19 cellular contexts compared by ENCODE assay signal in genomic region chr12:66319266-66319954, GRCh38. TPM values are rescaled to one million over a fixed set of nuclear protein-coding genes. Genes with fewer than 3 reads are reported as not detected.
DNase-seq lines count a peak whose midpoint lies in the region; ATAC-seq lines count a peak whose summit lies in the region.
"Had no signal": no experiment of that assay in that cellular context is flagged by ENCODE, and none has a peak within 500 bp of the region (broad histone marks: within the 10 kb centered on the region; RNA-seq: fewer than 3 reads in every experiment).

No MANE protein-coding gene starts in this region.

- H3K27ac Mint-ChIP-seq in activated T-cell treated with anti-CD3 and anti-CD28 coated beads, Interleukin-2, amount 50 U/mL, for 24 hours = peak overlapping the region; percentile 52
- H3K27ac Mint-ChIP-seq in activated T-cell treated with anti-CD3 and anti-CD28 coated beads, Interleukin-2, amount 50 U/mL, for 72 hours = no peak overlapping the region
- H3K27ac Mint-ChIP-seq in stimulated activated naive B cell treated with anti-CD40 and anti-IgM and Interleukin-4, amounts not matched to agents 10 μg/mL and 1 μg/mL and 100 μg/mL, for 72 hours = no peak overlapping the region
- H3K27ac Mint-ChIP-seq: activated CD4-positive, alpha-beta T cell treated with anti-CD3 and anti-CD28 coated beads, Interleukin-2, amount 10 ng/mL, durations not matched to agents 7 days and 5 days; dendritic cell treated with granulocyte-macrophage colony-stimulating factor and Interleukin-4, amounts not matched to agents 40 ng/mL and 50 ng/mL, for 4 days; naive B cell had no signal

- H3K4me1 Mint-ChIP-seq in activated T-cell treated with anti-CD3 and anti-CD28 coated beads, Interleukin-2, amount 50 U/mL, for 24 hours (ENCODE audit: low read depth) = peaks cover 69% of the 10 kb centered on the region
- peaks cover 19% of the 10 kb centered on the region for H3K4me1 Mint-ChIP-seq in activated T-cell treated with anti-CD3 and anti-CD28 coated beads, Interleukin-2, amount 50 U/mL, for 72 hours (ENCODE audit: low read depth)
- H3K4me1 Mint-ChIP-seq in stimulated activated naive B cell treated with anti-CD40 and anti-IgM and Interleukin-4, amounts not matched to agents 10 μg/mL and 1 μg/mL and 100 μg/mL, for 72 hours = no peaks in the 10 kb centered on the region

- peaks cover 85% of the 10 kb centered on the region for H3K36me3 Mint-ChIP-seq in activated T-cell treated with anti-CD3 and anti-CD28 coated beads, Interleukin-2, amount 50 U/mL, for 24 hours (ENCODE audit: low read depth)
- H3K36me3 Mint-ChIP-seq in activated T-cell treated with anti-CD3 and anti-CD28 coated beads, Interleukin-2, amount 50 U/mL, for 72 hours (ENCODE audit: insufficient read depth in 2 of 2) = peaks cover 1 to 25% of the 10 kb centered on the region in 2 donors
- peaks cover 15 to 34% of the 10 kb centered on the region in 2 donors for H3K36me3 Mint-ChIP-seq in stimulated activated naive B cell treated with anti-CD40 and anti-IgM and Interleukin-4, amounts not matched to agents 10 μg/mL and 1 μg/mL and 100 μg/mL, for 72 hours

- H3K27me3 Mint-ChIP-seq in activated T-cell treated with anti-CD3 and anti-CD28 coated beads, Interleukin-2, amount 50 U/mL, for 24 hours = no peaks in the 10 kb centered on the region
- H3K27me3 Mint-ChIP-seq in activated T-cell treated with anti-CD3 and anti-CD28 coated beads, Interleukin-2, amount 50 U/mL, for 72 hours (ENCODE audit: low read depth) = no peaks in the 10 kb centered on the region
- H3K27me3 Mint-ChIP-seq in stimulated activated naive B cell treated with anti-CD40 and anti-IgM and Interleukin-4, amounts not matched to agents 10 μg/mL and 1 μg/mL and 100 μg/mL, for 72 hours = no peaks in the 10 kb centered on the region
- H3K27me3 Mint-ChIP-seq: activated CD4-positive, alpha-beta T cell treated with anti-CD3 and anti-CD28 coated beads, Interleukin-2, amount 10 ng/mL, durations not matched to agents 7 days and 5 days; dendritic cell treated with granulocyte-macrophage colony-stimulating factor and Interleukin-4, amounts not matched to agents 40 ng/mL and 50 ng/mL, for 4 days; naive B cell had no signal

- ATAC-seq in activated T-cell treated with anti-CD3 and anti-CD28 coated beads, Interleukin-2, amount 50 U/mL, for 72 hours (replicated peaks in 1 of 2) = no peak
- ATAC-seq in GM21528 (IDR thresholded peaks at IDR 0.05; ENCODE audit: low FRiP score, unreplicated experiment) (peak; percentile 67), HG03432 (IDR thresholded peaks at IDR 0.05; ENCODE audit: unreplicated experiment) (peak; percentile 69)
- ATAC-seq in stimulated activated naive B cell treated with anti-CD40 and anti-IgM and Interleukin-4, amounts not matched to agents 10 μg/mL and 1 μg/mL and 100 μg/mL, for 72 hours (replicated peaks) = peak; percentile 34 to 41
- ATAC-seq: left colon had no signal

- DNase-seq in activated T-cell treated with anti-CD3 and anti-CD28 coated beads, Interleukin-2, amount 50 U/mL, for 24 hours = no peak
- no peak for DNase-seq in activated T-cell treated with anti-CD3 and anti-CD28 coated beads, Interleukin-2, amount 50 U/mL, for 72 hours
- no peak for DNase-seq in stimulated activated naive B cell treated with anti-CD40 and anti-IgM and Interleukin-4, amounts not matched to agents 10 μg/mL and 1 μg/mL and 100 μg/mL, for 72 hours
- DNase-seq in NK-92 (lab: John Stamatoyannopoulos, UW; ENCODE audit: unreplicated experiment) = no peak
- no peak for DNase-seq in NCI-H510A treated with DMSO at 0.1 percent for 48 hours (lab: John Stamatoyannopoulos, UW)
- no peak for DNase-seq in HUDEP-2 (lab: John Stamatoyannopoulos, UW; ENCODE audit: unreplicated experiment in 76 of 76)
- DNase-seq: activated CD4-positive, alpha-beta T cell treated with anti-CD3 and anti-CD28 coated beads, Interleukin-2, amount 10 ng/mL, durations not matched to agents 7 days and 5 days; activated CD8-positive, alpha-beta memory T cell treated with anti-CD3 and anti-CD28 coated beads, Interleukin-2, amount 50 U/mL, for 48 hours; activated effector memory CD4-positive, alpha-beta T cell treated with anti-CD3 and anti-CD28 coated beads, Interleukin-2, amount 50 U/mL, for 16 hours; head of caudate nucleus; left colon; mesendoderm; naive B cell; NCI-H82; SHP77; uterus had no signal

- no peaks in the 10 kb centered on the region for H3K9me3 Mint-ChIP-seq in activated T-cell treated with anti-CD3 and anti-CD28 coated beads, Interleukin-2, amount 50 U/mL, for 24 hours
- H3K9me3 Mint-ChIP-seq in activated T-cell treated with anti-CD3 and anti-CD28 coated beads, Interleukin-2, amount 50 U/mL, for 72 hours = no peaks in the 10 kb centered on the region
- no peaks in the 10 kb centered on the region for H3K9me3 Mint-ChIP-seq in stimulated activated naive B cell treated with anti-CD40 and anti-IgM and Interleukin-4, amounts not matched to agents 10 μg/mL and 1 μg/mL and 100 μg/mL, for 72 hours
- H3K9me3 Mint-ChIP-seq: activated CD4-positive, alpha-beta T cell treated with anti-CD3 and anti-CD28 coated beads, Interleukin-2, amount 10 ng/mL, durations not matched to agents 7 days and 5 days; dendritic cell treated with granulocyte-macrophage colony-stimulating factor and Interleukin-4, amounts not matched to agents 40 ng/mL and 50 ng/mL, for 4 days; naive B cell had no signal

- H3K4me3 Mint-ChIP-seq in activated T-cell treated with anti-CD3 and anti-CD28 coated beads, Interleukin-2, amount 50 U/mL, for 24 hours = no peak overlapping the region
- H3K4me3 Mint-ChIP-seq in activated T-cell treated with anti-CD3 and anti-CD28 coated beads, Interleukin-2, amount 50 U/mL, for 72 hours = no peak overlapping the region
- no peak overlapping the region for H3K4me3 Mint-ChIP-seq in stimulated activated naive B cell treated with anti-CD40 and anti-IgM and Interleukin-4, amounts not matched to agents 10 μg/mL and 1 μg/mL and 100 μg/mL, for 72 hours
- H3K4me3 Mint-ChIP-seq: activated CD4-positive, alpha-beta T cell treated with anti-CD3 and anti-CD28 coated beads, Interleukin-2, amount 10 ng/mL, durations not matched to agents 7 days and 5 days; dendritic cell treated with granulocyte-macrophage colony-stimulating factor and Interleukin-4, amounts not matched to agents 40 ng/mL and 50 ng/mL, for 4 days had no signal

RNA-seq across cellular contexts. Expression of gene HELB, which starts 17.1 kb away (rescaled TPM):
- total RNA-seq in activated T-cell treated with anti-CD3 and anti-CD28 coated beads, Interleukin-2, amount 50 U/mL, for 72 hours = 10 to 100 TPM; 29.7 to 31.9 TPM

Comparison
In these comparisons a context has a peak if more than half of its experiments do, and no peak if none do; other contexts are left out.
1. ATAC-seq: peak in GM21528 (single experiment), HG03432 (single experiment) and stimulated activated naive B cell treated with anti-CD40 and anti-IgM and Interleukin-4, amounts not matched to agents 10 μg/mL and 1 μg/mL and 100 μg/mL, for 72 hours (2 of 2); none in activated T-cell treated with anti-CD3 and anti-CD28 coated beads, Interleukin-2, amount 50 U/mL, for 72 hours (0 of 2).